1 cellular context compared by ENCODE assay signal in genomic region chr6:151254451-151255081, GRCh38.
TF ChIP-seq lines count a peak whose summit lies in the region.

No MANE protein-coding gene starts in this region.

TF ChIP-seq in K562, 482 proteins besides CTCF, POLR2A, EP300 and RAD21:
- TF ChIP-seq CBFA2T3 (IDR thresholded peaks at IDR 0.05), result peak; percentile 41
- TF ChIP-seq CBX2 (IDR thresholded peaks at IDR 0.05; ENCODE audit: insufficient read depth, low read length, poor library complexity, severe bottlenecking), result peak; percentile 90
- peak; percentile 60 for TF ChIP-seq NFIC (IDR thresholded peaks at IDR 0.05)
- no peak for TF ChIP-seq ZC3H11A (IDR thresholded peaks at IDR 0.05; ENCODE audit: low read depth, low read length)
- no peak for TF ChIP-seq NKRF (IDR thresholded peaks at IDR 0.05; ENCODE audit: borderline replicate concordance)
- TF ChIP-seq RAD51 (IDR thresholded peaks at IDR 0.05; ENCODE audit: borderline replicate concordance, low read depth), result no peak
- TF ChIP-seq RCOR1 (IDR thresholded peaks at IDR 0.05; ENCODE audit: borderline replicate concordance in 1 of 2, low read depth in 2 of 2, low read length in 2 of 2), result peak in 1 of 2 experiments; percentile 77; a peak in 2 of 4 replicates
- TF ChIP-seq PBX2 (CRISPR knock-in tag; IDR thresholded peaks at IDR 0.05; ENCODE audit: low read depth), result no peak
- 0 out of 2 replicates have a peak, but pooled peaks have one; percentile 11 for TF ChIP-seq PBX2 (tag; conservative IDR thresholded peaks at IDR 0.05; ENCODE audit: low read depth)
- TF ChIP-seq ZNF76 (CRISPR knock-in tag; IDR thresholded peaks at IDR 0.05; ENCODE audit: borderline replicate concordance), result no peak
- TF ChIP-seq STAG1 (CRISPR knock-in tag; IDR thresholded peaks at IDR 0.05; ENCODE audit: borderline replicate concordance), result no peak
- TF ChIP-seq KDM1A (IDR thresholded peaks at IDR 0.05), result peak; percentile 94 to 95
- peak; percentile 59; the same call in 1 of the 2 replicates for TF ChIP-seq RNF2 (IDR thresholded peaks at IDR 0.05)
- TF ChIP-seq BMI1 (IDR thresholded peaks at IDR 0.05; ENCODE audit: low read length), result peak; percentile 67; the same call in 1 of the 2 replicates
- TF ChIP-seq TEAD1 (CRISPR knock-in tag; IDR thresholded peaks at IDR 0.05), result peak in 1 of 2 experiments; percentile 90; a peak in 2 of 4 replicates
- peak; percentile 71 for TF ChIP-seq TEAD4 (IDR thresholded peaks at IDR 0.05; ENCODE audit: low read length)
- TF ChIP-seq TEAD4 (CRISPR knock-in tag; IDR thresholded peaks at IDR 0.05; ENCODE audit: borderline replicate concordance), result no peak
- peak in 1 of 2 experiments; percentile 80; a peak in 2 of 4 replicates for TF ChIP-seq HDAC1 (IDR thresholded peaks at IDR 0.05)
- peak; percentile 78; the same call in 1 of the 2 replicates for TF ChIP-seq TEAD2 (tag; IDR thresholded peaks at IDR 0.05)
- peak; percentile 86 for TF ChIP-seq CBX8 (IDR thresholded peaks at IDR 0.05; ENCODE audit: borderline replicate concordance, extremely low read depth, low read depth, low read length, poor library complexity, severe bottlenecking)
- TF ChIP-seq ZFP36 (IDR thresholded peaks at IDR 0.05; ENCODE audit: low read depth, low read length, partially characterized antibody), result peak; percentile 6
